ENCODE assay signal across 1 cellular context in genomic region chr12:51103977-51104376, GRCh38.
TF ChIP-seq lines count a peak whose summit lies in the region.

No MANE protein-coding gene starts in this region.

TF ChIP-seq in K562, 482 proteins besides CTCF, POLR2A, EP300 and RAD21:
- no peak for TF ChIP-seq KHSRP (IDR thresholded peaks at IDR 0.05)
- no peak for TF ChIP-seq YBX1 (IDR thresholded peaks at IDR 0.05)
- no peak for TF ChIP-seq SIN3B (IDR thresholded peaks at IDR 0.05; ENCODE audit: low read depth)
- no peak for TF ChIP-seq CHD4 (IDR thresholded peaks at IDR 0.05; ENCODE audit: insufficient read depth, insufficient replicate concordance, low read depth, low read length, poor library complexity, severe bottlenecking)
- no peak for TF ChIP-seq CHD2 (IDR thresholded peaks at IDR 0.05; ENCODE audit: low read depth, low read length)
- no peak for TF ChIP-seq ZNF224 (CRISPR knock-in tag; IDR thresholded peaks at IDR 0.05)
- no peak for TF ChIP-seq MAZ (CRISPR knock-in tag; conservative IDR thresholded peaks at IDR 0.05 in 1 of 2, IDR thresholded peaks at IDR 0.05 in 1 of 2)
- no peak for TF ChIP-seq ZNF75A (CRISPR knock-in tag; IDR thresholded peaks at IDR 0.05)
- no peak for TF ChIP-seq ZNF830 (CRISPR knock-in tag; IDR thresholded peaks at IDR 0.05)
- no peak for TF ChIP-seq CSDE1 (IDR thresholded peaks at IDR 0.05)
- TF ChIP-seq CHD7 (IDR thresholded peaks at IDR 0.05; ENCODE audit: low read depth, low read length), result no peak
- no peak for TF ChIP-seq ZFX (CRISPR knock-in tag; IDR thresholded peaks at IDR 0.05)
- no peak for TF ChIP-seq TCF7L2 (IDR thresholded peaks at IDR 0.05; ENCODE audit: low read depth, low read length)
- TF ChIP-seq BCL6 (CRISPR knock-in tag; IDR thresholded peaks at IDR 0.05), result no peak
- TF ChIP-seq BMI1 (IDR thresholded peaks at IDR 0.05; ENCODE audit: low read length), result no peak
- no peak for TF ChIP-seq ZNF785 (CRISPR knock-in tag; IDR thresholded peaks at IDR 0.05)
- TF ChIP-seq ZNF395 (CRISPR knock-in tag; IDR thresholded peaks at IDR 0.05), result no peak
- no peak for TF ChIP-seq CBX5 (IDR thresholded peaks at IDR 0.05; ENCODE audit: borderline replicate concordance, low read depth)
- TF ChIP-seq ELF1 (tag; IDR thresholded peaks at IDR 0.05), result no peak
- no peak for TF ChIP-seq IRF9 (tag; IDR thresholded peaks at IDR 0.05)
